8 cellular contexts compared by ENCODE assay signal in the genomic region with DNA sequence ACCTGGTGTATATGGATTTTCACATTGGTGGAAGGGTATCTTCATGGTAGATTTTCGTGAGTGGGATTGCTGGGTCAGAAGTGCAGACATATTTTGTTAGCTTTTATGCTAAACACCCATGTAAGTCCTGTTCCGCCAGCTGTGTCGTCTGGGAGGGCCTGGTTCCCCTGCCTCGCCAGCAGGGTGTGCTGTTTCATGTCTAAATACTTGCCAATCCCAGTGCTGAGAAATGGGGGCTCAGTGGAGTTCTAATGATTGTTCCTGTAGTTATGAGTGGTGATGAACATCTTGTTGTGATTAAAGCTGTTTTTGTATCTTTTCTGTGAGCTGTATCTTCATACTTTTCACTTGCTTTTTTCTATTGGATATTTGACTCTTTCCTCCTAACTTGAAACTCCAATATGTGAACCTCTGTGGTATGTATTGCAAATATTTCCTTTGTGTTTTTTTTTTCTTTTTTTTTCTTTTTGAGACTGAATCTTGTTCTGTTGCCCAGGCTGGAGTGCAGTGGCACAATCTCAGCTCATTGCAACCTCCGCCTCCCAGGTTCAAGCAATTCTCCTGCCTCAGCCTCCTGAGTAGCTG. TPM values are rescaled to one million over a fixed set of nuclear protein-coding genes. Genes with fewer than 3 reads are reported as not detected.
DNase-seq lines count a peak whose midpoint lies in the region; ATAC-seq and TF ChIP-seq lines count a peak whose summit lies in the region.

No MANE protein-coding gene starts in this region.

- no peaks in the 10 kb centered on the region for H3K9me3 Mint-ChIP-seq in chondrocyte (ENCODE audit: low read depth)

- H3K36me3 Mint-ChIP-seq in chondrocyte (ENCODE audit: low read depth) = peaks cover 7% of the 10 kb centered on the region

- intact Hi-C loops in HCT116 (cut with micrococcal nuclease) = no loop called here
- intact Hi-C loops in vagina (cut with DNase I) = no loop called here

- H3K9ac ChIP-seq in HCT116 (ENCODE audit: low read length) = peak overlapping the region; percentile 48

- peaks cover 12 to 20% of the 10 kb centered on the region in 2 experiments for H3K4me1 ChIP-seq in HCT116 (ENCODE audit: control insufficient read depth in 1 of 2, insufficient read depth in 2 of 2, low read length in 2 of 2)
- H3K4me1 ChIP-seq in vagina = peaks cover 40% of the 10 kb centered on the region

- RAD21 ChIA-PET in HCT116 (lab: Charles Lee; ENCODE audit: low non-redundant PET in 1 of 2, low total read pairs in 2 of 2, uncharacterized antibody in 2 of 2, unreplicated experiment in 2 of 2) = interaction anchor here in 1 of 2 experiments (0.6 to 0.9 kb wide), 2 partner anchors 21 to 30 kb away, joined by 3 to 4 read pairs; no protein-coding TSS in a partner anchor

- H3K4me3 ChIP-seq in BJ (ENCODE audit: low read depth, low read length) (no peak overlapping the region), HCT116 (replicated peaks in 1 of 2; ENCODE audit: low read depth in 1 of 2, low read length in 2 of 2) (peak overlapping the region in 1 of 2 experiments; percentile 1; a peak in 1 of 4 replicates), vagina (no peak overlapping the region)

- CTCF ChIA-PET in BJ (lab: Yijun Ruan, JAX) = interaction anchor here (0.6 to 2.2 kb wide), 24 partner anchors 9 to 193 kb away, joined by 3 to 17 read pairs (median 5); partner anchors contain the start of gene PLIN3
- CTCF ChIA-PET in HCT116 (lab: Charles Lee) = interaction anchor here (0.6 to 2.2 kb wide), 14 partner anchors 12 to 633 kb away, joined by 3 to 23 read pairs (median 6); partner anchors contain the start of gene KDM4B

- H4K20me1 ChIP-seq in HCT116 (ENCODE audit: insufficient read depth) = no peaks in the 10 kb centered on the region

- H3K27me3 Mint-ChIP-seq in chondrocyte (ENCODE audit: low read depth) = no peaks in the 10 kb centered on the region

- no peaks in the 10 kb centered on the region for H3K9me3 ChIP-seq in HCT116 (ENCODE audit: control insufficient read depth in 1 of 2, insufficient read depth in 1 of 2, low read depth in 1 of 2, low read length in 2 of 2)
- H3K9me3 ChIP-seq in vagina = no peaks in the 10 kb centered on the region

- DNase-seq in BJ (ENCODE audit: low read depth) (peak; percentile 34), HCT116 (ENCODE audit: low read depth, low spot score) (peak; percentile 32), SW480 (ENCODE audit: low spot score) (peak; percentile 29), chondrocyte (ENCODE audit: low spot score) (no peak), midbrain (lab: John Stamatoyannopoulos, UW) (peak; percentile 20), vagina (ENCODE audit: extremely low spot score in 2 of 2) (no peak)

- TF ChIP-seq POLR2A in HCT116 (IDR thresholded peaks at IDR 0.05; ENCODE audit: borderline replicate concordance, extremely low read depth, insufficient read depth, insufficient read length) (no peak), vagina (IDR thresholded peaks at IDR 0.05) (no peak)

- no TSS peak for BruUV-seq in HCT116 (replicated peaks; lab: Mats Ljungman, UMichigan)

- peak overlapping the region; percentile 76 for H3K4me2 ChIP-seq in HCT116 (ENCODE audit: low read length)

- peak; percentile 54 for TF ChIP-seq RAD21 in HCT116 (IDR thresholded peaks at IDR 0.05; ENCODE audit: low read depth)

- TF ChIP-seq CTCF in BJ (IDR thresholded peaks at IDR 0.05; ENCODE audit: insufficient read depth, low read depth, low read length) = peak; percentile 86
- TF ChIP-seq CTCF in HCT116 (IDR thresholded peaks at IDR 0.05 in 2 of 3, conservative IDR thresholded peaks at IDR 0.05 in 1 of 3; ENCODE audit: borderline replicate concordance in 1 of 3, insufficient read depth in 1 of 3, low read depth in 2 of 3, low read length in 2 of 3) = peak; percentile 37 to 95 (median 90); a peak in 5 of 6 replicates
- peak; percentile 84 for TF ChIP-seq CTCF in chondrocyte (IDR thresholded peaks at IDR 0.05)
- TF ChIP-seq CTCF in vagina (IDR thresholded peaks at IDR 0.05) = peak in 2 of 3 experiments; percentile 32 to 41

- no peak overlapping the region for H3K4me3 Mint-ChIP-seq in chondrocyte (ENCODE audit: unreplicated experiment)

- peak; percentile 89 for ATAC-seq in HCT116
- ATAC-seq in GM19023 (IDR thresholded peaks at IDR 0.05; ENCODE audit: unreplicated experiment) = no peak
- ATAC-seq in HG03565 (IDR thresholded peaks at IDR 0.05; ENCODE audit: unreplicated experiment) = no peak

- peaks cover 39% of the 10 kb centered on the region; the same call in 1 of the 2 replicates for H3K79me2 ChIP-seq in HCT116 (ENCODE audit: insufficient read depth, low read length)

- POLR2A ChIA-PET in BJ (lab: Charles Lee) (no interaction called here), HCT116 (lab: Charles Lee) (interaction anchor here (1.1 kb wide), 1 partner anchor 31 kb away, joined by 3 read pairs; no protein-coding TSS in a partner anchor)

- H3K27ac Mint-ChIP-seq in chondrocyte (ENCODE audit: unreplicated experiment) = peak overlapping the region; percentile 93

- H3K4me1 Mint-ChIP-seq in chondrocyte (ENCODE audit: low read depth) = peaks cover 37% of the 10 kb centered on the region

- no peak overlapping the region for H2AFZ ChIP-seq in HCT116 (ENCODE audit: low read depth, low read length, poor library complexity, severe bottlenecking)

- H3K27ac ChIP-seq in HCT116 (ENCODE audit: low read depth, low read length) (peak overlapping the region; percentile 64; the same call in 1 of the 2 replicates), vagina (peak overlapping the region; percentile 43)

- no peaks in the 10 kb centered on the region for H3K9me2 ChIP-seq in HCT116 (ENCODE audit: insufficient read depth)

- H3K27me3 ChIP-seq in BJ (ENCODE audit: control insufficient read depth, insufficient read depth, low read length) (no peaks in the 10 kb centered on the region), HCT116 (ENCODE audit: insufficient read depth, low read length) (no peaks in the 10 kb centered on the region), vagina (no peaks in the 10 kb centered on the region)

- H3K36me3 ChIP-seq in BJ (ENCODE audit: control insufficient read depth, insufficient read depth, low read length) (peaks cover 10% of the 10 kb centered on the region), HCT116 (ENCODE audit: control insufficient read depth in 1 of 2, insufficient read depth in 2 of 2, low read length in 2 of 2) (no peaks in the 10 kb centered on the region), vagina (peaks cover 0 to 2% of the 10 kb centered on the region in 2 donors)

TF ChIP-seq in HCT116, 20 proteins besides CTCF, POLR2A, EP300 and RAD21:
- TF ChIP-seq ZFX (IDR thresholded peaks at IDR 0.05) (no peak), YY1 (IDR thresholded peaks at IDR 0.05; ENCODE audit: extremely low read depth, insufficient replicate concordance, low read depth, low read length) (no peak), FOSL1 (IDR thresholded peaks at IDR 0.05; ENCODE audit: low read depth) (no peak), ATF3 (IDR thresholded peaks at IDR 0.05) (no peak), CEBPB (IDR thresholded peaks at IDR 0.05; ENCODE audit: low read depth) (no peak; the same call in 1 of the 2 replicates), TCF7L2 (IDR thresholded peaks at IDR 0.05; ENCODE audit: borderline replicate concordance, extremely low read depth, insufficient read depth, insufficient read length) (no peak), CBX3 (IDR thresholded peaks at IDR 0.05; ENCODE audit: low read depth) (no peak), SP1 (IDR thresholded peaks at IDR 0.05; ENCODE audit: low read depth) (no peak), ZNF274 (IDR thresholded peaks at IDR 0.05; ENCODE audit: low read depth, low read length) (no peak), SIN3A (IDR thresholded peaks at IDR 0.05; ENCODE audit: low read depth) (no peak)
- TF ChIP-seq, protein P1, sequence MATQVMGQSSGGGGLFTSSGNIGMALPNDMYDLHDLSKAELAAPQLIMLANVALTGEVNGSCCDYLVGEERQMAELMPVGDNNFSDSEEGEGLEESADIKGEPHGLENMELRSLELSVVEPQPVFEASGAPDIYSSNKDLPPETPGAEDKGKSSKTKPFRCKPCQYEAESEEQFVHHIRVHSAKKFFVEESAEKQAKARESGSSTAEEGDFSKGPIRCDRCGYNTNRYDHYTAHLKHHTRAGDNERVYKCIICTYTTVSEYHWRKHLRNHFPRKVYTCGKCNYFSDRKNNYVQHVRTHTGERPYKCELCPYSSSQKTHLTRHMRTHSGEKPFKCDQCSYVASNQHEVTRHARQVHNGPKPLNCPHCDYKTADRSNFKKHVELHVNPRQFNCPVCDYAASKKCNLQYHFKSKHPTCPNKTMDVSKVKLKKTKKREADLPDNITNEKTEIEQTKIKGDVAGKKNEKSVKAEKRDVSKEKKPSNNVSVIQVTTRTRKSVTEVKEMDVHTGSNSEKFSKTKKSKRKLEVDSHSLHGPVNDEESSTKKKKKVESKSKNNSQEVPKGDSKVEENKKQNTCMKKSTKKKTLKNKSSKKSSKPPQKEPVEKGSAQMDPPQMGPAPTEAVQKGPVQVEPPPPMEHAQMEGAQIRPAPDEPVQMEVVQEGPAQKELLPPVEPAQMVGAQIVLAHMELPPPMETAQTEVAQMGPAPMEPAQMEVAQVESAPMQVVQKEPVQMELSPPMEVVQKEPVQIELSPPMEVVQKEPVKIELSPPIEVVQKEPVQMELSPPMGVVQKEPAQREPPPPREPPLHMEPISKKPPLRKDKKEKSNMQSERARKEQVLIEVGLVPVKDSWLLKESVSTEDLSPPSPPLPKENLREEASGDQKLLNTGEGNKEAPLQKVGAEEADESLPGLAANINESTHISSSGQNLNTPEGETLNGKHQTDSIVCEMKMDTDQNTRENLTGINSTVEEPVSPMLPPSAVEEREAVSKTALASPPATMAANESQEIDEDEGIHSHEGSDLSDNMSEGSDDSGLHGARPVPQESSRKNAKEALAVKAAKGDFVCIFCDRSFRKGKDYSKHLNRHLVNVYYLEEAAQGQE (IDR thresholded peaks at IDR 0.05; ENCODE audit: low read depth) = no peak

RNA-seq across cellular contexts. Expression of gene KDM4B, which starts 32.7 kb away (rescaled TPM):
- 10.5 and 15.2 TPM in 2 replicates for polyA plus RNA-seq in BJ (2011; rRNA removed)
- 32.3 and 40.0 TPM in 2 replicates for polyA minus RNA-seq in BJ (2011; rRNA and poly(A)+ RNA removed)
- total RNA-seq in HCT116 (2021; ENCODE audit: unreplicated experiment) (35.9 TPM), chondrocyte (50.7 to 53.2 TPM (median 52.2 TPM) in 3 replicates), vagina (59.7 TPM)
- polyA plus RNA-seq in HCT116 (2012) = 27.3 and 29.2 TPM in 2 replicates

Comparison
In these comparisons a context has a peak if more than half of its experiments do, and no peak if none do; other contexts are left out.
1. DNase-seq: peak in BJ (single experiment), HCT116 (single experiment), SW480 (single experiment) and midbrain (single experiment); none in chondrocyte (single experiment) and vagina (0 of 2).
2. CTCF ChIP-seq: peak in every context shown above with its lines; median percentile 90 in HCT116; 86 in BJ; 84 in chondrocyte; 36 in vagina.